Comparison of ENCODE assay signal across 1 cellular context in the genomic region with DNA sequence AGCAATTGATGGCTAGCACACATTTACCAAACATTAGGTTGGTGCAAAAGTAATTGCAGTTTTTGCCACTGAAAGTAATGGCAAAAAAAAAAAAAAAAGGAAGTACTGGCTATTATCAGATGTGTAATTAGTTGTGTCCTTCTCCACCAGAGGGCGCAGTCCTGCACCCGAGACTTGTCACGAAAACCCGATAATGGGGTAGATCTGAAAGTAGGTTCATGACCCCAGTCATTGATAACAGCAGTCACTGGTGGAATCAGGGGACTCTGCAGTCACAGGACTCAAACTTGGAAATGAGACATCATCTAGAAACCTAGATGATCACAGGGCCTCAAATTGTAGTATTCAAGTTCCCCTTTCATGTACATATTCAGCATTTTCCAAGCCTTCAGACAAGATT.
TF ChIP-seq lines count a peak whose summit lies in the region.

No MANE protein-coding gene starts in this region.

TF ChIP-seq in K562, 482 proteins besides CTCF, POLR2A, EP300 and RAD21 (continued from another document and continues in another):
- TF ChIP-seq HMGN3 (IDR thresholded peaks at IDR 0.05; ENCODE audit: borderline replicate concordance, extremely low read depth, insufficient read length, low read depth, low read length), result no peak
- 0 out of 2 replicates have a peak, but pooled peaks have one; percentile 31 for TF ChIP-seq ATF7 (IDR thresholded peaks at IDR 0.05)
- TF ChIP-seq, protein P1, sequence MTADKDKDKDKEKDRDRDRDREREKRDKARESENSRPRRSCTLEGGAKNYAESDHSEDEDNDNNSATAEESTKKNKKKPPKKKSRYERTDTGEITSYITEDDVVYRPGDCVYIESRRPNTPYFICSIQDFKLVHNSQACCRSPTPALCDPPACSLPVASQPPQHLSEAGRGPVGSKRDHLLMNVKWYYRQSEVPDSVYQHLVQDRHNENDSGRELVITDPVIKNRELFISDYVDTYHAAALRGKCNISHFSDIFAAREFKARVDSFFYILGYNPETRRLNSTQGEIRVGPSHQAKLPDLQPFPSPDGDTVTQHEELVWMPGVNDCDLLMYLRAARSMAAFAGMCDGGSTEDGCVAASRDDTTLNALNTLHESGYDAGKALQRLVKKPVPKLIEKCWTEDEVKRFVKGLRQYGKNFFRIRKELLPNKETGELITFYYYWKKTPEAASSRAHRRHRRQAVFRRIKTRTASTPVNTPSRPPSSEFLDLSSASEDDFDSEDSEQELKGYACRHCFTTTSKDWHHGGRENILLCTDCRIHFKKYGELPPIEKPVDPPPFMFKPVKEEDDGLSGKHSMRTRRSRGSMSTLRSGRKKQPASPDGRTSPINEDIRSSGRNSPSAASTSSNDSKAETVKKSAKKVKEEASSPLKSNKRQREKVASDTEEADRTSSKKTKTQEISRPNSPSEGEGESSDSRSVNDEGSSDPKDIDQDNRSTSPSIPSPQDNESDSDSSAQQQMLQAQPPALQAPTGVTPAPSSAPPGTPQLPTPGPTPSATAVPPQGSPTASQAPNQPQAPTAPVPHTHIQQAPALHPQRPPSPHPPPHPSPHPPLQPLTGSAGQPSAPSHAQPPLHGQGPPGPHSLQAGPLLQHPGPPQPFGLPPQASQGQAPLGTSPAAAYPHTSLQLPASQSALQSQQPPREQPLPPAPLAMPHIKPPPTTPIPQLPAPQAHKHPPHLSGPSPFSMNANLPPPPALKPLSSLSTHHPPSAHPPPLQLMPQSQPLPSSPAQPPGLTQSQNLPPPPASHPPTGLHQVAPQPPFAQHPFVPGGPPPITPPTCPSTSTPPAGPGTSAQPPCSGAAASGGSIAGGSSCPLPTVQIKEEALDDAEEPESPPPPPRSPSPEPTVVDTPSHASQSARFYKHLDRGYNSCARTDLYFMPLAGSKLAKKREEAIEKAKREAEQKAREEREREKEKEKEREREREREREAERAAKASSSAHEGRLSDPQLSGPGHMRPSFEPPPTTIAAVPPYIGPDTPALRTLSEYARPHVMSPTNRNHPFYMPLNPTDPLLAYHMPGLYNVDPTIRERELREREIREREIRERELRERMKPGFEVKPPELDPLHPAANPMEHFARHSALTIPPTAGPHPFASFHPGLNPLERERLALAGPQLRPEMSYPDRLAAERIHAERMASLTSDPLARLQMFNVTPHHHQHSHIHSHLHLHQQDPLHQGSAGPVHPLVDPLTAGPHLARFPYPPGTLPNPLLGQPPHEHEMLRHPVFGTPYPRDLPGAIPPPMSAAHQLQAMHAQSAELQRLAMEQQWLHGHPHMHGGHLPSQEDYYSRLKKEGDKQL (CRISPR knock-in tag; IDR thresholded peaks at IDR 0.05; ENCODE audit: borderline replicate concordance), result no peak
- no peak for TF ChIP-seq PYGO2 (tag; IDR thresholded peaks at IDR 0.05)
- peak; percentile 68 for TF ChIP-seq ADNP (tag; IDR thresholded peaks at IDR 0.05)
- peak; percentile 36 for TF ChIP-seq BRD9 (IDR thresholded peaks at IDR 0.05; ENCODE audit: low read depth, partially characterized antibody)
- TF ChIP-seq ZNF766 (CRISPR knock-in tag; conservative IDR thresholded peaks at IDR 0.05), result no peak
- no peak for TF ChIP-seq ZEB2 (IDR thresholded peaks at IDR 0.05)
- peak; percentile 43; the same call in 1 of the 2 replicates for TF ChIP-seq CREM (IDR thresholded peaks at IDR 0.05; ENCODE audit: low read depth)
- TF ChIP-seq ZNF133 (CRISPR knock-in tag; IDR thresholded peaks at IDR 0.05), result no peak
- TF ChIP-seq ZBTB7A (IDR thresholded peaks at IDR 0.05; ENCODE audit: borderline replicate concordance, control insufficient read depth, low read depth, low read length), result no peak
- no peak for TF ChIP-seq HIVEP1 (CRISPR knock-in tag; IDR thresholded peaks at IDR 0.05)
- TF ChIP-seq, protein P2, sequence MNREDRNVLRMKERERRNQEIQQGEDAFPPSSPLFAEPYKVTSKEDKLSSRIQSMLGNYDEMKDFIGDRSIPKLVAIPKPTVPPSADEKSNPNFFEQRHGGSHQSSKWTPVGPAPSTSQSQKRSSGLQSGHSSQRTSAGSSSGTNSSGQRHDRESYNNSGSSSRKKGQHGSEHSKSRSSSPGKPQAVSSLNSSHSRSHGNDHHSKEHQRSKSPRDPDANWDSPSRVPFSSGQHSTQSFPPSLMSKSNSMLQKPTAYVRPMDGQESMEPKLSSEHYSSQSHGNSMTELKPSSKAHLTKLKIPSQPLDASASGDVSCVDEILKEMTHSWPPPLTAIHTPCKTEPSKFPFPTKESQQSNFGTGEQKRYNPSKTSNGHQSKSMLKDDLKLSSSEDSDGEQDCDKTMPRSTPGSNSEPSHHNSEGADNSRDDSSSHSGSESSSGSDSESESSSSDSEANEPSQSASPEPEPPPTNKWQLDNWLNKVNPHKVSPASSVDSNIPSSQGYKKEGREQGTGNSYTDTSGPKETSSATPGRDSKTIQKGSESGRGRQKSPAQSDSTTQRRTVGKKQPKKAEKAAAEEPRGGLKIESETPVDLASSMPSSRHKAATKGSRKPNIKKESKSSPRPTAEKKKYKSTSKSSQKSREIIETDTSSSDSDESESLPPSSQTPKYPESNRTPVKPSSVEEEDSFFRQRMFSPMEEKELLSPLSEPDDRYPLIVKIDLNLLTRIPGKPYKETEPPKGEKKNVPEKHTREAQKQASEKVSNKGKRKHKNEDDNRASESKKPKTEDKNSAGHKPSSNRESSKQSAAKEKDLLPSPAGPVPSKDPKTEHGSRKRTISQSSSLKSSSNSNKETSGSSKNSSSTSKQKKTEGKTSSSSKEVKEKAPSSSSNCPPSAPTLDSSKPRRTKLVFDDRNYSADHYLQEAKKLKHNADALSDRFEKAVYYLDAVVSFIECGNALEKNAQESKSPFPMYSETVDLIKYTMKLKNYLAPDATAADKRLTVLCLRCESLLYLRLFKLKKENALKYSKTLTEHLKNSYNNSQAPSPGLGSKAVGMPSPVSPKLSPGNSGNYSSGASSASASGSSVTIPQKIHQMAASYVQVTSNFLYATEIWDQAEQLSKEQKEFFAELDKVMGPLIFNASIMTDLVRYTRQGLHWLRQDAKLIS (CRISPR knock-in tag; IDR thresholded peaks at IDR 0.05), result no peak
- no peak for TF ChIP-seq OTX1 (CRISPR knock-in tag; IDR thresholded peaks at IDR 0.05)
- TF ChIP-seq, protein P3, sequence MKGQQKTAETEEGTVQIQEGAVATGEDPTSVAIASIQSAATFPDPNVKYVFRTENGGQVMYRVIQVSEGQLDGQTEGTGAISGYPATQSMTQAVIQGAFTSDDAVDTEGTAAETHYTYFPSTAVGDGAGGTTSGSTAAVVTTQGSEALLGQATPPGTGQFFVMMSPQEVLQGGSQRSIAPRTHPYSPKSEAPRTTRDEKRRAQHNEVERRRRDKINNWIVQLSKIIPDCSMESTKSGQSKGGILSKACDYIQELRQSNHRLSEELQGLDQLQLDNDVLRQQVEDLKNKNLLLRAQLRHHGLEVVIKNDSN (CRISPR knock-in tag; IDR thresholded peaks at IDR 0.05), result no peak
- peak; percentile 12 for TF ChIP-seq DACH1 (IDR thresholded peaks at IDR 0.05; ENCODE audit: partially characterized antibody)
- TF ChIP-seq NCOR1 (IDR thresholded peaks at IDR 0.05), result no peak
- no peak for TF ChIP-seq ZFPM2 (CRISPR knock-in tag; IDR thresholded peaks at IDR 0.05)
- peak; percentile 46; the same call in 1 of the 2 replicates for TF ChIP-seq NR2C1 (IDR thresholded peaks at IDR 0.05)
- TF ChIP-seq NR2C1 (tag; IDR thresholded peaks at IDR 0.05), result peak; percentile 79
- TF ChIP-seq, protein P4, sequence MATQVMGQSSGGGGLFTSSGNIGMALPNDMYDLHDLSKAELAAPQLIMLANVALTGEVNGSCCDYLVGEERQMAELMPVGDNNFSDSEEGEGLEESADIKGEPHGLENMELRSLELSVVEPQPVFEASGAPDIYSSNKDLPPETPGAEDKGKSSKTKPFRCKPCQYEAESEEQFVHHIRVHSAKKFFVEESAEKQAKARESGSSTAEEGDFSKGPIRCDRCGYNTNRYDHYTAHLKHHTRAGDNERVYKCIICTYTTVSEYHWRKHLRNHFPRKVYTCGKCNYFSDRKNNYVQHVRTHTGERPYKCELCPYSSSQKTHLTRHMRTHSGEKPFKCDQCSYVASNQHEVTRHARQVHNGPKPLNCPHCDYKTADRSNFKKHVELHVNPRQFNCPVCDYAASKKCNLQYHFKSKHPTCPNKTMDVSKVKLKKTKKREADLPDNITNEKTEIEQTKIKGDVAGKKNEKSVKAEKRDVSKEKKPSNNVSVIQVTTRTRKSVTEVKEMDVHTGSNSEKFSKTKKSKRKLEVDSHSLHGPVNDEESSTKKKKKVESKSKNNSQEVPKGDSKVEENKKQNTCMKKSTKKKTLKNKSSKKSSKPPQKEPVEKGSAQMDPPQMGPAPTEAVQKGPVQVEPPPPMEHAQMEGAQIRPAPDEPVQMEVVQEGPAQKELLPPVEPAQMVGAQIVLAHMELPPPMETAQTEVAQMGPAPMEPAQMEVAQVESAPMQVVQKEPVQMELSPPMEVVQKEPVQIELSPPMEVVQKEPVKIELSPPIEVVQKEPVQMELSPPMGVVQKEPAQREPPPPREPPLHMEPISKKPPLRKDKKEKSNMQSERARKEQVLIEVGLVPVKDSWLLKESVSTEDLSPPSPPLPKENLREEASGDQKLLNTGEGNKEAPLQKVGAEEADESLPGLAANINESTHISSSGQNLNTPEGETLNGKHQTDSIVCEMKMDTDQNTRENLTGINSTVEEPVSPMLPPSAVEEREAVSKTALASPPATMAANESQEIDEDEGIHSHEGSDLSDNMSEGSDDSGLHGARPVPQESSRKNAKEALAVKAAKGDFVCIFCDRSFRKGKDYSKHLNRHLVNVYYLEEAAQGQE (CRISPR knock-in tag; IDR thresholded peaks at IDR 0.05; ENCODE audit: low read depth), result no peak
- peak; percentile 60 for TF ChIP-seq GATA2 (CRISPR knock-in tag; IDR thresholded peaks at IDR 0.05)
- no peak for TF ChIP-seq WHSC1 (IDR thresholded peaks at IDR 0.05; ENCODE audit: low read length)
- TF ChIP-seq MAZ (CRISPR knock-in tag; conservative IDR thresholded peaks at IDR 0.05 in 1 of 2, IDR thresholded peaks at IDR 0.05 in 1 of 2), result no peak
- TF ChIP-seq FIP1L1 (IDR thresholded peaks at IDR 0.05; ENCODE audit: low read depth, low read length, poor library complexity, severe bottlenecking), result no peak
- TF ChIP-seq, protein P5, sequence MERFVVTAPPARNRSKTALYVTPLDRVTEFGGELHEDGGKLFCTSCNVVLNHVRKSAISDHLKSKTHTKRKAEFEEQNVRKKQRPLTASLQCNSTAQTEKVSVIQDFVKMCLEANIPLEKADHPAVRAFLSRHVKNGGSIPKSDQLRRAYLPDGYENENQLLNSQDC (CRISPR knock-in tag; IDR thresholded peaks at IDR 0.05), result no peak
- TF ChIP-seq, protein P6, sequence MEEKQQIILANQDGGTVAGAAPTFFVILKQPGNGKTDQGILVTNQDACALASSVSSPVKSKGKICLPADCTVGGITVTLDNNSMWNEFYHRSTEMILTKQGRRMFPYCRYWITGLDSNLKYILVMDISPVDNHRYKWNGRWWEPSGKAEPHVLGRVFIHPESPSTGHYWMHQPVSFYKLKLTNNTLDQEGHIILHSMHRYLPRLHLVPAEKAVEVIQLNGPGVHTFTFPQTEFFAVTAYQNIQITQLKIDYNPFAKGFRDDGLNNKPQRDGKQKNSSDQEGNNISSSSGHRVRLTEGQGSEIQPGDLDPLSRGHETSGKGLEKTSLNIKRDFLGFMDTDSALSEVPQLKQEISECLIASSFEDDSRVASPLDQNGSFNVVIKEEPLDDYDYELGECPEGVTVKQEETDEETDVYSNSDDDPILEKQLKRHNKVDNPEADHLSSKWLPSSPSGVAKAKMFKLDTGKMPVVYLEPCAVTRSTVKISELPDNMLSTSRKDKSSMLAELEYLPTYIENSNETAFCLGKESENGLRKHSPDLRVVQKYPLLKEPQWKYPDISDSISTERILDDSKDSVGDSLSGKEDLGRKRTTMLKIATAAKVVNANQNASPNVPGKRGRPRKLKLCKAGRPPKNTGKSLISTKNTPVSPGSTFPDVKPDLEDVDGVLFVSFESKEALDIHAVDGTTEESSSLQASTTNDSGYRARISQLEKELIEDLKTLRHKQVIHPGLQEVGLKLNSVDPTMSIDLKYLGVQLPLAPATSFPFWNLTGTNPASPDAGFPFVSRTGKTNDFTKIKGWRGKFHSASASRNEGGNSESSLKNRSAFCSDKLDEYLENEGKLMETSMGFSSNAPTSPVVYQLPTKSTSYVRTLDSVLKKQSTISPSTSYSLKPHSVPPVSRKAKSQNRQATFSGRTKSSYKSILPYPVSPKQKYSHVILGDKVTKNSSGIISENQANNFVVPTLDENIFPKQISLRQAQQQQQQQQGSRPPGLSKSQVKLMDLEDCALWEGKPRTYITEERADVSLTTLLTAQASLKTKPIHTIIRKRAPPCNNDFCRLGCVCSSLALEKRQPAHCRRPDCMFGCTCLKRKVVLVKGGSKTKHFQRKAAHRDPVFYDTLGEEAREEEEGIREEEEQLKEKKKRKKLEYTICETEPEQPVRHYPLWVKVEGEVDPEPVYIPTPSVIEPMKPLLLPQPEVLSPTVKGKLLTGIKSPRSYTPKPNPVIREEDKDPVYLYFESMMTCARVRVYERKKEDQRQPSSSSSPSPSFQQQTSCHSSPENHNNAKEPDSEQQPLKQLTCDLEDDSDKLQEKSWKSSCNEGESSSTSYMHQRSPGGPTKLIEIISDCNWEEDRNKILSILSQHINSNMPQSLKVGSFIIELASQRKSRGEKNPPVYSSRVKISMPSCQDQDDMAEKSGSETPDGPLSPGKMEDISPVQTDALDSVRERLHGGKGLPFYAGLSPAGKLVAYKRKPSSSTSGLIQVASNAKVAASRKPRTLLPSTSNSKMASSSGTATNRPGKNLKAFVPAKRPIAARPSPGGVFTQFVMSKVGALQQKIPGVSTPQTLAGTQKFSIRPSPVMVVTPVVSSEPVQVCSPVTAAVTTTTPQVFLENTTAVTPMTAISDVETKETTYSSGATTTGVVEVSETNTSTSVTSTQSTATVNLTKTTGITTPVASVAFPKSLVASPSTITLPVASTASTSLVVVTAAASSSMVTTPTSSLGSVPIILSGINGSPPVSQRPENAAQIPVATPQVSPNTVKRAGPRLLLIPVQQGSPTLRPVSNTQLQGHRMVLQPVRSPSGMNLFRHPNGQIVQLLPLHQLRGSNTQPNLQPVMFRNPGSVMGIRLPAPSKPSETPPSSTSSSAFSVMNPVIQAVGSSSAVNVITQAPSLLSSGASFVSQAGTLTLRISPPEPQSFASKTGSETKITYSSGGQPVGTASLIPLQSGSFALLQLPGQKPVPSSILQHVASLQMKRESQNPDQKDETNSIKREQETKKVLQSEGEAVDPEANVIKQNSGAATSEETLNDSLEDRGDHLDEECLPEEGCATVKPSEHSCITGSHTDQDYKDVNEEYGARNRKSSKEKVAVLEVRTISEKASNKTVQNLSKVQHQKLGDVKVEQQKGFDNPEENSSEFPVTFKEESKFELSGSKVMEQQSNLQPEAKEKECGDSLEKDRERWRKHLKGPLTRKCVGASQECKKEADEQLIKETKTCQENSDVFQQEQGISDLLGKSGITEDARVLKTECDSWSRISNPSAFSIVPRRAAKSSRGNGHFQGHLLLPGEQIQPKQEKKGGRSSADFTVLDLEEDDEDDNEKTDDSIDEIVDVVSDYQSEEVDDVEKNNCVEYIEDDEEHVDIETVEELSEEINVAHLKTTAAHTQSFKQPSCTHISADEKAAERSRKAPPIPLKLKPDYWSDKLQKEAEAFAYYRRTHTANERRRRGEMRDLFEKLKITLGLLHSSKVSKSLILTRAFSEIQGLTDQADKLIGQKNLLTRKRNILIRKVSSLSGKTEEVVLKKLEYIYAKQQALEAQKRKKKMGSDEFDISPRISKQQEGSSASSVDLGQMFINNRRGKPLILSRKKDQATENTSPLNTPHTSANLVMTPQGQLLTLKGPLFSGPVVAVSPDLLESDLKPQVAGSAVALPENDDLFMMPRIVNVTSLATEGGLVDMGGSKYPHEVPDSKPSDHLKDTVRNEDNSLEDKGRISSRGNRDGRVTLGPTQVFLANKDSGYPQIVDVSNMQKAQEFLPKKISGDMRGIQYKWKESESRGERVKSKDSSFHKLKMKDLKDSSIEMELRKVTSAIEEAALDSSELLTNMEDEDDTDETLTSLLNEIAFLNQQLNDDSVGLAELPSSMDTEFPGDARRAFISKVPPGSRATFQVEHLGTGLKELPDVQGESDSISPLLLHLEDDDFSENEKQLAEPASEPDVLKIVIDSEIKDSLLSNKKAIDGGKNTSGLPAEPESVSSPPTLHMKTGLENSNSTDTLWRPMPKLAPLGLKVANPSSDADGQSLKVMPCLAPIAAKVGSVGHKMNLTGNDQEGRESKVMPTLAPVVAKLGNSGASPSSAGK (IDR thresholded peaks at IDR 0.05), result no peak
- TF ChIP-seq FOXK2 (conservative IDR thresholded peaks at IDR 0.05 in 1 of 2, IDR thresholded peaks at IDR 0.05 in 1 of 2; ENCODE audit: low read depth in 2 of 2), result no peak
- no peak for TF ChIP-seq CCNT2 (IDR thresholded peaks at IDR 0.05; ENCODE audit: borderline replicate concordance, extremely low read depth, insufficient read length, low read depth, low read length)
